ENCODE assay signal across 8 cellular contexts in the genomic region with DNA sequence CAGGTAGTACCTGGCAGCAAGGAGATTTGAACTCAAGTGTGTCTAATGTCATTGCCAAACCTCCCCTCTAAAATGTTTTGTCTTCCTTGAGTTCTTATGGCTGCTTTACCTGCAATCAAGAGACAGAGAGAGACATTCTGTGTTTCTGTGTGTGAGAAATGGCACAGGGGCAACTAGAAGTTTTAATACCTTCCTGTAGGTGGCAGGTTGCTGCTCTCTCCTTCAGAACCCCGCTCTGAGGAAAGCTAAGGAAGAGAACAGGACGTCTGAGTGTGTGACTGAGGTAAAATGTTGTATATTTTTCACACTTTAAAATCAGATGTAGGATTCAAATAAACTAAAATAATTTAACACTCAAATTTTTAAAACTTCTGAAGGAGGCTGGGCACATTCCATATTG. TPM values are rescaled to one million over a fixed set of nuclear protein-coding genes. Genes with fewer than 3 reads are reported as not detected.
DNase-seq lines count a peak whose midpoint lies in the region; ATAC-seq, FAIRE-seq and TF ChIP-seq lines count a peak whose summit lies in the region.

No MANE protein-coding gene starts in this region.

- H3K4me3 Mint-ChIP-seq in activated naive CD8-positive, alpha-beta T cell treated with anti-CD3 and anti-CD28 coated beads, Interleukin-2, amount 10 ng/mL, durations not matched to agents 7 days and 5 days = no peak overlapping the region
- H3K4me3 Mint-ChIP-seq in activated naive CD8-positive, alpha-beta T cell treated with anti-CD3 and anti-CD28 coated beads for 36 hours = no peak overlapping the region

- peak in 1 of 3 experiments; percentile 58 for TF ChIP-seq CTCF in ascending aorta (IDR thresholded peaks at IDR 0.05)
- peak; percentile 42 for TF ChIP-seq CTCF in kidney (IDR thresholded peaks at IDR 0.05; ENCODE audit: borderline replicate concordance, extremely low read depth, insufficient read depth)

- POLR2A ChIA-PET in activated naive CD8-positive, alpha-beta T cell treated with anti-CD3 and anti-CD28 coated beads, Interleukin-2, amount 10 ng/mL, durations not matched to agents 7 days and 5 days (lab: Charles Lee) = no interaction called here

- ATAC-seq in activated naive CD8-positive, alpha-beta T cell treated with anti-CD3 and anti-CD28 coated beads, Interleukin-2, amount 10 ng/mL, durations not matched to agents 7 days and 5 days (ENCODE audit: low read depth) = peak; percentile 68
- ATAC-seq in HG03520 (IDR thresholded peaks at IDR 0.05; ENCODE audit: unreplicated experiment) (peak; percentile 81), HG02840 (IDR thresholded peaks at IDR 0.05; ENCODE audit: low FRiP score, unreplicated experiment) (no peak)

- H3K4me1 Mint-ChIP-seq in activated naive CD8-positive, alpha-beta T cell treated with anti-CD3 and anti-CD28 coated beads, Interleukin-2, amount 10 ng/mL, durations not matched to agents 7 days and 5 days = no peaks in the 10 kb centered on the region
- H3K4me1 Mint-ChIP-seq in activated naive CD8-positive, alpha-beta T cell treated with anti-CD3 and anti-CD28 coated beads for 36 hours = peaks cover 2% of the 10 kb centered on the region

- H3K36me3 ChIP-seq in ascending aorta = no peaks in the 10 kb centered on the region
- H3K36me3 ChIP-seq in kidney (ENCODE audit: control insufficient read depth in 1 of 2, insufficient read depth in 2 of 2, low read length in 2 of 2) = no peaks in the 10 kb centered on the region

- H3K9me3 Mint-ChIP-seq in activated naive CD8-positive, alpha-beta T cell treated with anti-CD3 and anti-CD28 coated beads, Interleukin-2, amount 10 ng/mL, durations not matched to agents 7 days and 5 days = peaks cover 1% of the 10 kb centered on the region
- no peaks in the 10 kb centered on the region for H3K9me3 Mint-ChIP-seq in activated naive CD8-positive, alpha-beta T cell treated with anti-CD3 and anti-CD28 coated beads for 36 hours

- TF ChIP-seq POLR2A in GM12891 (IDR thresholded peaks at IDR 0.05; ENCODE audit: low read depth, low read length) = no peak

- no peak overlapping the region for H3K27ac Mint-ChIP-seq in activated naive CD8-positive, alpha-beta T cell treated with anti-CD3 and anti-CD28 coated beads, Interleukin-2, amount 10 ng/mL, durations not matched to agents 7 days and 5 days
- H3K27ac Mint-ChIP-seq in activated naive CD8-positive, alpha-beta T cell treated with anti-CD3 and anti-CD28 coated beads for 36 hours = no peak overlapping the region

- H3K4me3 ChIP-seq in ascending aorta = no peak overlapping the region
- H3K4me3 ChIP-seq in kidney (ENCODE audit: low read length in 2 of 2) = no peak overlapping the region

- intact Hi-C loops in ascending aorta (cut with DNase I) = no loop called here
- intact Hi-C loops in kidney (cut with DNase I) = no loop called here

- H3K9me3 ChIP-seq in ascending aorta = peaks cover 0 to 11% of the 10 kb centered on the region in 2 donors
- H3K9me3 ChIP-seq in kidney (ENCODE audit: control insufficient read depth in 1 of 2, low read length in 2 of 2) = no peaks in the 10 kb centered on the region

- H3K27ac ChIP-seq in ascending aorta (peak overlapping the region; percentile 38 to 64), kidney (ENCODE audit: low read depth in 2 of 2, low read length in 2 of 2) (no peak overlapping the region)

- DNase-seq in activated naive CD8-positive, alpha-beta T cell treated with anti-CD3 and anti-CD28 coated beads, Interleukin-2, amount 10 ng/mL, durations not matched to agents 7 days and 5 days = no peak
- no peak for DNase-seq in activated naive CD8-positive, alpha-beta T cell treated with anti-CD3 and anti-CD28 coated beads for 36 hours
- DNase-seq in ascending aorta (ENCODE audit: low spot score in 2 of 2) (no peak), kidney (no peak), GM12891 (ENCODE audit: insufficient read length, low spot score) (no peak)
- DNase-seq in activated CD8-positive, alpha-beta memory T cell treated with anti-CD3 and anti-CD28 coated beads, Interleukin-2, amount 50 U/mL, for 48 hours = no peak

- no peaks in the 10 kb centered on the region for H3K36me3 Mint-ChIP-seq in activated naive CD8-positive, alpha-beta T cell treated with anti-CD3 and anti-CD28 coated beads, Interleukin-2, amount 10 ng/mL, durations not matched to agents 7 days and 5 days
- H3K36me3 Mint-ChIP-seq in activated naive CD8-positive, alpha-beta T cell treated with anti-CD3 and anti-CD28 coated beads for 36 hours = no peaks in the 10 kb centered on the region

- peak; percentile 39 for FAIRE-seq in kidney (lab: Jason Lieb, UNC)
- no peak for FAIRE-seq in GM12891 (lab: Jason Lieb, UNC)

- H3K27me3 ChIP-seq in ascending aorta = no peaks in the 10 kb centered on the region

- H3K4me1 ChIP-seq in ascending aorta = peaks cover 5 to 20% of the 10 kb centered on the region in 2 donors
- H3K4me1 ChIP-seq in kidney (ENCODE audit: control insufficient read depth in 1 of 2, insufficient read depth in 1 of 2, low read depth in 1 of 2, low read length in 2 of 2) = no peaks in the 10 kb centered on the region

- peaks cover 8% of the 10 kb centered on the region for H3K27me3 Mint-ChIP-seq in activated naive CD8-positive, alpha-beta T cell treated with anti-CD3 and anti-CD28 coated beads, Interleukin-2, amount 10 ng/mL, durations not matched to agents 7 days and 5 days
- H3K27me3 Mint-ChIP-seq in activated naive CD8-positive, alpha-beta T cell treated with anti-CD3 and anti-CD28 coated beads for 36 hours = peaks cover 19% of the 10 kb centered on the region

- no peak overlapping the region for H3K9ac ChIP-seq in kidney (ENCODE audit: low read length in 2 of 2)

TF ChIP-seq in GM12891, 5 proteins besides CTCF, POLR2A, EP300 and RAD21:
- TF ChIP-seq PAX5 (IDR thresholded peaks at IDR 0.05; ENCODE audit: insufficient read depth, low read length, severe bottlenecking) (no peak), SPI1 (IDR thresholded peaks at IDR 0.05; ENCODE audit: low read depth, low read length) (no peak), POLR2AphosphoS5 (IDR thresholded peaks at IDR 0.05; ENCODE audit: low read depth, low read length) (no peak), TAF1 (IDR thresholded peaks at IDR 0.05; ENCODE audit: low read depth, low read length) (no peak), POU2F2 (IDR thresholded peaks at IDR 0.05; ENCODE audit: low read depth, low read length) (no peak)

RNA-seq across cellular contexts. Expression of a gene that starts 19.2 kb away (rescaled TPM):
- total RNA-seq in activated naive CD8-positive, alpha-beta T cell treated with anti-CD3 and anti-CD28 coated beads, Interleukin-2, amount 10 ng/mL, durations not matched to agents 7 days and 5 days = not detected
- under 1 TPM; 0.58 to 0.66 TPM for total RNA-seq in activated naive CD8-positive, alpha-beta T cell treated with anti-CD3 and anti-CD28 coated beads for 36 hours
- total RNA-seq in ascending aorta = 7.3 TPM
- total RNA-seq in kidney = 22.3 TPM
- polyA plus RNA-seq in kidney (ENCODE audit: insufficient read depth, low read depth, low replicate concordance) = 6.2 TPM
- polyA plus RNA-seq in GM12891 (2012; ENCODE audit: low read depth, missing spikeins) = not detected

Comparison
In these comparisons a context has a peak if more than half of its experiments do, and no peak if none do; other contexts are left out.
1. H3K27ac ChIP-seq: peak in ascending aorta (2 of 2); none in kidney (0 of 2).